Comparison of ENCODE assay signal across 16 cellular contexts in the genomic region with DNA sequence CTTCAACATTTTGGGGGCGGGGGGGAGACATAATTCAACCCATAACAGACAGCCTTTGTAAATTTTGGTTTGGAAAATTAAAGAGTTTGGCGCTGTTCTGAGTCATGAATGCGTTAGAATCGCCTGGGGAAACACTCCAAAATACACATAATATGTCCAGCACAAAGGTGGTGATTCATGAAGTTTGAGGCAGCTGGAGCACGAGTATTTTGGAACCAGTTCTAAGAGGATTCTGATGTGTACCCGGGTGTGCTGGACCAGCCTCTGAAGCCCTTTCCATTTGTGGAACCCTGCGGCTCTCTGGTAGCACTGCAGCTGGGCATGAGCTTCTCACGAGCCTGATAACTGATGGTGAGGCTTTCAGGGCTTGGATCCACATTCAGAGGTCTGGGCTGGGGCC. TPM values are rescaled to one million over a fixed set of nuclear protein-coding genes. Genes with fewer than 3 reads are reported as not detected.
DNase-seq lines count a peak whose midpoint lies in the region; ATAC-seq, FAIRE-seq and TF ChIP-seq lines count a peak whose summit lies in the region.
"Had no signal": no experiment of that assay in that cellular context is flagged by ENCODE, and none has a peak within 500 bp of the region (broad histone marks: within the 10 kb centered on the region; RNA-seq: fewer than 3 reads in every experiment).

No MANE protein-coding gene starts in this region.

- WGBS in aorta, 2 donors, result 3 to 7% methylated on average over 8 of the region's 8 CpGs

- TF ChIP-seq CTCF in bronchial epithelial cell (IDR thresholded peaks at IDR 0.05; ENCODE audit: insufficient read depth, low read length, severe bottlenecking), result no peak

- intact Hi-C loops in Right ventricle myocardium inferior (cut with DNase I), result loop anchor here (10.0 kb wide), 1 partner anchor 522 kb away; the partner anchor contains the start of gene ATXN1
- intact Hi-C loops in cardiac septum (cut with DNase I), result loop anchor here (5.0 to 10.0 kb wide), 2 partner anchors 74 to 522 kb away; partner anchors contain the start of gene ATXN1
- intact Hi-C loops in aorta (cut with DNase I), result loop anchor here (5.0 to 10.0 kb wide), 2 partner anchors 34 to 72 kb away; no protein-coding TSS in a partner anchor

- H3K36me3 ChIP-seq in bronchial epithelial cell (ENCODE audit: control insufficient read depth, insufficient read depth, low read length), result no peaks in the 10 kb centered on the region
- H3K36me3 ChIP-seq in aorta (ENCODE audit: control insufficient read depth in 1 of 2, insufficient read depth in 2 of 2, low read length in 1 of 2), result no peaks in the 10 kb centered on the region
- H3K36me3 ChIP-seq: suprapubic skin had no signal

- ATAC-seq in Right ventricle myocardium inferior, result peak; percentile 24
- peak; percentile 43 for ATAC-seq in aorta (ENCODE audit: low FRiP score)
- no peak for ATAC-seq in GM19324 (IDR thresholded peaks at IDR 0.05; ENCODE audit: low FRiP score, unreplicated experiment)
- ATAC-seq: activated T-helper 17 cell treated with anti-CD3 and anti-CD28 coated beads, Interleukin-2, amount 50 U/mL, for 72 hours; natural killer cell; Panc1; WTC11 had no signal

- H3K27ac ChIP-seq in aorta (ENCODE audit: low read depth in 1 of 2, low read length in 2 of 2), result peak overlapping the region in 1 of 2 donors; percentile 52
- H3K27ac ChIP-seq: HL-60, suprapubic skin had no signal

- FAIRE-seq in bronchial epithelial cell (lab: Jason Lieb, UNC), result no peak

- DNase-seq in Right ventricle myocardium inferior (ENCODE audit: missing footprints), result no peak
- no peak for DNase-seq in cardiac septum (ENCODE audit: low spot score)
- peak; percentile 76 for DNase-seq in bronchial epithelial cell (ENCODE audit: low read depth)
- peak; percentile 33 for DNase-seq in iris pigment epithelial cell (ENCODE audit: low read depth)
- peak in 1 of 2 donors; percentile 66 for DNase-seq in aorta
- no peak for DNase-seq in activated T-cell treated with anti-CD3 and anti-CD28 coated beads, Interleukin-2, amount 50 U/mL, for 1 hour
- DNase-seq in mesenteric fat pad (ENCODE audit: low spot score), result no peak
- DNase-seq: natural killer cell; NCI-H1105 treated with DMSO at 0.1 percent for 48 hours; stimulated activated CD4-positive, alpha-beta T cell treated with anti-CD3 and anti-CD28 coated beads, Interleukin-4, amount 100 ng/mL, for 24 hours had no signal

- H3K4me3 ChIP-seq in bronchial epithelial cell (ENCODE audit: low read depth, low read length) (no peak overlapping the region), aorta (ENCODE audit: low read length in 2 of 2) (no peak overlapping the region)
- H3K4me3 ChIP-seq: suprapubic skin had no signal

- H3K27me3 ChIP-seq in bronchial epithelial cell (ENCODE audit: control insufficient read depth, insufficient read depth, low read length), result no peaks in the 10 kb centered on the region
- H3K27me3 ChIP-seq in aorta (ENCODE audit: control insufficient read depth in 1 of 2, insufficient read depth in 2 of 2, low read length in 1 of 2), result no peaks in the 10 kb centered on the region
- H3K27me3 ChIP-seq: suprapubic skin had no signal

- H3K9me3 ChIP-seq in aorta (ENCODE audit: control insufficient read depth, low read length), result no peaks in the 10 kb centered on the region
- H3K9me3 ChIP-seq: suprapubic skin had no signal

- peaks cover 4 to 9% of the 10 kb centered on the region in 2 donors for H3K4me1 ChIP-seq in aorta (ENCODE audit: control insufficient read depth in 1 of 2, insufficient read depth in 2 of 2, low read length in 2 of 2)

RNA-seq across cellular contexts. Expression of gene GMPR, which starts 4.7 kb away (rescaled TPM):
- total RNA-seq in Right ventricle myocardium inferior, result 125 TPM
- 71.0 TPM for total RNA-seq in cardiac septum
- 0.26 and 0.53 TPM in 2 replicates for total RNA-seq in bronchial epithelial cell
- 10 to 100 TPM; 17.3 to 23.8 TPM for total RNA-seq in aorta
- polyA plus RNA-seq in aorta, result 10 to 100 TPM; 33.3 to 34.5 TPM
- total RNA-seq in mesenteric fat pad, result 5.9 TPM

Comparison
In these comparisons a context has a peak if more than half of its experiments do, and no peak if none do; other contexts are left out.
1. DNase-seq: peak in bronchial epithelial cell (single experiment) and iris pigment epithelial cell (single experiment); none in Right ventricle myocardium inferior (single experiment), cardiac septum (single experiment), activated T-cell treated with anti-CD3 and anti-CD28 coated beads, Interleukin-2, amount 50 U/mL, for 1 hour (single experiment) and mesenteric fat pad (single experiment).